26 cellular contexts compared by ENCODE assay signal in genomic region chr20:5834436-5835005, GRCh38.
DNase-seq lines count a peak whose midpoint lies in the region; ATAC-seq and TF ChIP-seq lines count a peak whose summit lies in the region.
"Had no signal": no experiment of that assay in that cellular context is flagged by ENCODE, and none has a peak within 500 bp of the region (broad histone marks: within the 10 kb centered on the region; RNA-seq: fewer than 3 reads in every experiment).

No MANE protein-coding gene starts in this region.

- H3K36me3 ChIP-seq in thyroid gland: no peaks in the 10 kb centered on the region
- H3K36me3 ChIP-seq: brain microvascular endothelial cell, colonic mucosa, uterus had no signal

- peaks cover 21 to 33% of the 10 kb centered on the region in 2 donors for H3K4me1 ChIP-seq in thyroid gland
- H3K4me1 ChIP-seq: colonic mucosa, psoas muscle, uterus had no signal

- no peaks in the 10 kb centered on the region for H3K27me3 Mint-ChIP-seq in natural killer cell (ENCODE audit: low read depth in 2 of 2)
- no peaks in the 10 kb centered on the region for H3K27me3 Mint-ChIP-seq in natural killer cell treated with Interleukin-12 subunit alpha and Interleukin-12 subunit beta and Interleukin-15 and Interleukin-18, amount 100 ng/mL, for 72 hours
- H3K27me3 Mint-ChIP-seq in T-helper 17 cell: no peaks in the 10 kb centered on the region
- H3K27me3 Mint-ChIP-seq: activated CD4-positive, alpha-beta T cell treated with anti-CD3 and anti-CD28 coated beads for 36 hours; IgD-negative memory B cell; memory B cell had no signal

- no peaks in the 10 kb centered on the region for H3K36me3 Mint-ChIP-seq in natural killer cell
- peaks cover 7% of the 10 kb centered on the region for H3K36me3 Mint-ChIP-seq in natural killer cell treated with Interleukin-12 subunit alpha and Interleukin-12 subunit beta and Interleukin-15 and Interleukin-18, amount 100 ng/mL, for 72 hours
- peaks cover 3% of the 10 kb centered on the region for H3K36me3 Mint-ChIP-seq in T-helper 17 cell (ENCODE audit: low read depth)

- TF ChIP-seq CTCF in natural killer cell (IDR thresholded peaks at IDR 0.05) (no peak), thyroid gland (IDR thresholded peaks at IDR 0.05) (no peak)

- H3K27ac Mint-ChIP-seq in natural killer cell (peak overlapping the region; percentile 39 to 77), T-helper 17 cell (peak overlapping the region; percentile 99)
- no peak overlapping the region for H3K27ac Mint-ChIP-seq in natural killer cell treated with Interleukin-12 subunit alpha and Interleukin-12 subunit beta and Interleukin-15 and Interleukin-18, amount 100 ng/mL, for 72 hours
- H3K27ac Mint-ChIP-seq: memory B cell had no signal

- H3K9me3 ChIP-seq in T-helper 17 cell (ENCODE audit: control insufficient read depth, low read length, poor library complexity, severe bottlenecking) (no peaks in the 10 kb centered on the region), thyroid gland (no peaks in the 10 kb centered on the region)
- H3K9me3 ChIP-seq: colonic mucosa, psoas muscle, SK-N-SH, uterus had no signal

- no peaks in the 10 kb centered on the region for H3K27me3 ChIP-seq in thyroid gland
- H3K27me3 ChIP-seq: brain microvascular endothelial cell, colonic mucosa, foreskin keratinocyte, uterus had no signal

- ATAC-seq in natural killer cell: no peak
- no peak for ATAC-seq in natural killer cell treated with Interleukin-12 subunit alpha and Interleukin-12 subunit beta and Interleukin-15 and Interleukin-18, amount 100 ng/mL, for 72 hours
- no peak for ATAC-seq in T-helper 17 cell
- ATAC-seq: left colon had no signal

- peaks cover 20 to 22% of the 10 kb centered on the region in 2 donors for H3K4me1 Mint-ChIP-seq in natural killer cell
- peaks cover 19 to 20% of the 10 kb centered on the region in 2 donors for H3K4me1 Mint-ChIP-seq in natural killer cell treated with Interleukin-12 subunit alpha and Interleukin-12 subunit beta and Interleukin-15 and Interleukin-18, amount 100 ng/mL, for 72 hours (ENCODE audit: low read depth in 2 of 2)
- H3K4me1 Mint-ChIP-seq in T-helper 17 cell: peaks cover 24% of the 10 kb centered on the region

- peak overlapping the region; percentile 56 to 69 (median 67) for H3K27ac ChIP-seq in thyroid gland
- H3K27ac ChIP-seq: colonic mucosa, foreskin keratinocyte, psoas muscle, uterus had no signal

- no peak for TF ChIP-seq POLR2A in thyroid gland (IDR thresholded peaks at IDR 0.05)

- H3K4me3 ChIP-seq in thyroid gland (replicated peaks in 1 of 3): no peak overlapping the region
- H3K4me3 ChIP-seq: colonic mucosa, psoas muscle, uterus had no signal

- no peak for DNase-seq in natural killer cell
- DNase-seq in natural killer cell treated with Interleukin-12 subunit alpha and Interleukin-12 subunit beta and Interleukin-15 and Interleukin-18, amount 100 ng/mL, for 72 hours (ENCODE audit: low spot score): no peak
- no peak for DNase-seq in T-helper 17 cell
- peak; percentile 59 for DNase-seq in iris pigment epithelial cell (ENCODE audit: low read depth)
- no peak for DNase-seq in thyroid gland
- DNase-seq in NCI-H510A (lab: John Stamatoyannopoulos, UW): no peak
- DNase-seq in NAMALWA (ENCODE audit: low spot score): no peak
- DNase-seq in stimulated activated CD8-positive, alpha-beta memory T cell treated with anti-CD3 and anti-CD28 coated beads, Interleukin-4, amount 100 ng/mL, for 48 hours: no peak
- DNase-seq: activated CD4-positive, alpha-beta T cell treated with anti-CD3 and anti-CD28 coated beads for 36 hours; activated gamma-delta T cell; activated T-cell treated with anti-CD3 and anti-CD28 coated beads for 4 hours; brain microvascular endothelial cell; colonic mucosa; foreskin keratinocyte; H7; left colon; NCI-H2029 treated with DMSO at 0.1 percent for 48 hours; NCI-H226; nucleus accumbens; psoas muscle; SK-N-SH; stimulated activated CD4-positive, alpha-beta T cell treated with anti-CD3 and anti-CD28 coated beads, Interleukin-15, amount 100 ng/mL, for 24 hours; stimulated activated naive CD4-positive, alpha-beta T cell treated with Interleukin-2 at 50 U/mL for 16 hours; uterus had no signal

- H3K4me3 Mint-ChIP-seq in natural killer cell (no peak overlapping the region), T-helper 17 cell (no peak overlapping the region)
- H3K4me3 Mint-ChIP-seq in natural killer cell treated with Interleukin-12 subunit alpha and Interleukin-12 subunit beta and Interleukin-15 and Interleukin-18, amount 100 ng/mL, for 72 hours: no peak overlapping the region
- H3K4me3 Mint-ChIP-seq: activated CD4-positive, alpha-beta T cell treated with anti-CD3 and anti-CD28 coated beads for 36 hours; memory B cell had no signal

- intact Hi-C loops in natural killer cell (cut with micrococcal nuclease): no loop called here
- intact Hi-C loops in thyroid gland (cut with DNase I): no loop called here

- peaks cover 0 to 3% of the 10 kb centered on the region in 2 donors for H3K9me3 Mint-ChIP-seq in natural killer cell
- H3K9me3 Mint-ChIP-seq in natural killer cell treated with Interleukin-12 subunit alpha and Interleukin-12 subunit beta and Interleukin-15 and Interleukin-18, amount 100 ng/mL, for 72 hours: no peaks in the 10 kb centered on the region
- H3K9me3 Mint-ChIP-seq: memory B cell had no signal

Comparison
In these comparisons a context has a peak if more than half of its experiments do, and no peak if none do; other contexts are left out.
1. H3K27ac Mint-ChIP-seq: peak in natural killer cell (2 of 2) and T-helper 17 cell (single experiment); none in natural killer cell treated with Interleukin-12 subunit alpha and Interleukin-12 subunit beta and Interleukin-15 and Interleukin-18, amount 100 ng/mL, for 72 hours (0 of 2).